Comparison of ENCODE assay signal across 8 cellular contexts in genomic region chr1:234970731-234971476, GRCh38.
A peak's percentile ranks its signal among the peaks of the same experiment; 100 is the strongest.
DNase-seq lines count a peak whose midpoint lies in the region; ATAC-seq and TF ChIP-seq lines count a peak whose summit lies in the region.

No MANE protein-coding gene starts in this region.

- peaks cover 8 to 11% of the 10 kb centered on the region in 2 donors for H3K9me3 Mint-ChIP-seq in activated naive CD4-positive, alpha-beta T cell treated with anti-CD3 and anti-CD28 coated beads, Interleukin-2, amount 50 U/mL, for 72 hours

- intact Hi-C loops in left ventricle myocardium superior (cut with micrococcal nuclease) (loop anchor here (10.0 kb wide), 1 partner anchor 436 kb away; no protein-coding TSS in a partner anchor), prostate gland (cut with DNase I) (loop anchor here (5.0 kb wide), 2 partner anchors 249 to 359 kb away; partner anchors contain the start of gene IRF2BP2)

- peaks cover 9% of the 10 kb centered on the region for H3K4me1 ChIP-seq in prostate gland (replicated peaks)

- DNase-seq in activated naive CD4-positive, alpha-beta T cell treated with anti-CD3 and anti-CD28 coated beads, Interleukin-2, amount 50 U/mL, for 72 hours (ENCODE audit: low spot score in 2 of 2) = peak in 1 of 2 donors; percentile 25
- DNase-seq in activated naive CD4-positive, alpha-beta T cell (lab: John Stamatoyannopoulos, UW) = no peak
- peak; percentile 23 for DNase-seq in NCI-H146 treated with DMSO at 0.1 percent for 48 hours (lab: John Stamatoyannopoulos, UW; ENCODE audit: unreplicated experiment)
- peak; percentile 34 for DNase-seq in amniotic stem cell (lab: John Stamatoyannopoulos, UW)
- DNase-seq in left ventricle myocardium superior = peak; percentile 82
- peak; percentile 68 for DNase-seq in prostate gland (ENCODE audit: low spot score)
- no peak for DNase-seq in stimulated activated naive CD4-positive, alpha-beta T cell (lab: John Stamatoyannopoulos, UW)

- H3K27ac Mint-ChIP-seq in activated naive CD4-positive, alpha-beta T cell treated with anti-CD3 and anti-CD28 coated beads, Interleukin-2, amount 50 U/mL, for 72 hours = peak overlapping the region; percentile 40 to 81

- TF ChIP-seq POLR2A in prostate gland (IDR thresholded peaks at IDR 0.05) = no peak

- ATAC-seq in activated naive CD4-positive, alpha-beta T cell treated with anti-CD3 and anti-CD28 coated beads, Interleukin-2, amount 50 U/mL, for 72 hours = peak; percentile 32 to 37
- ATAC-seq in left ventricle myocardium superior (peak; percentile 85), HG02759 (IDR thresholded peaks at IDR 0.05; ENCODE audit: unreplicated experiment) (no peak)

- WGBS in prostate gland = 19% methylated on average over 12 of the region's 12 CpGs

- H3K9me3 ChIP-seq in prostate gland = no peaks in the 10 kb centered on the region

- no peak overlapping the region for H3K4me3 ChIP-seq in prostate gland

- no peak for TF ChIP-seq CTCF in prostate gland (IDR thresholded peaks at IDR 0.05)

- H3K36me3 ChIP-seq in prostate gland = no peaks in the 10 kb centered on the region

- peak overlapping the region; percentile 72 for H3K27ac ChIP-seq in prostate gland

- H3K27me3 ChIP-seq in prostate gland (replicated peaks; ENCODE audit: insufficient read depth) = no peaks in the 10 kb centered on the region

- H3K36me3 Mint-ChIP-seq in activated naive CD4-positive, alpha-beta T cell treated with anti-CD3 and anti-CD28 coated beads, Interleukin-2, amount 50 U/mL, for 72 hours = peaks cover 8 to 35% of the 10 kb centered on the region in 2 donors

Comparison
In these comparisons a context has a peak if more than half of its experiments do, and no peak if none do; other contexts are left out.
1. DNase-seq: peak in NCI-H146 treated with DMSO at 0.1 percent for 48 hours (single experiment), amniotic stem cell (single experiment), left ventricle myocardium superior (single experiment) and prostate gland (single experiment); none in activated naive CD4-positive, alpha-beta T cell (0 of 4) and stimulated activated naive CD4-positive, alpha-beta T cell (0 of 6).